1 cellular context compared by ENCODE assay signal in genomic region chr14:105063506-105063905, GRCh38.
TF ChIP-seq lines count a peak whose summit lies in the region.

No MANE protein-coding gene starts in this region.

TF ChIP-seq in K562, 482 proteins besides CTCF, POLR2A, EP300 and RAD21:
- peak; percentile 77; the same call in 1 of the 2 replicates for TF ChIP-seq SPI1 (IDR thresholded peaks at IDR 0.05; ENCODE audit: borderline replicate concordance, low read depth, low read length)
